Comparison of ENCODE assay signal across 9 cellular contexts in genomic region chr12:79373896-79374499, GRCh38.
DNase-seq lines count a peak whose midpoint lies in the region; ATAC-seq and TF ChIP-seq lines count a peak whose summit lies in the region.
"Had no signal": no experiment of that assay in that cellular context is flagged by ENCODE, and none has a peak within 500 bp of the region (broad histone marks: within the 10 kb centered on the region; RNA-seq: fewer than 3 reads in every experiment).

No MANE protein-coding gene starts in this region.

- peak; percentile 72 for TF ChIP-seq RAD21 in neural cell (conservative IDR thresholded peaks at IDR 0.05)

- H3K9me3 ChIP-seq in breast epithelium (no peaks in the 10 kb centered on the region), neural cell (ENCODE audit: low read length) (no peaks in the 10 kb centered on the region)

- no peak for TF ChIP-seq POLR2A in breast epithelium (IDR thresholded peaks at IDR 0.05)

- no peak overlapping the region for H3K4me2 ChIP-seq in neural cell (ENCODE audit: low read length)

- H3K4me1 ChIP-seq in breast epithelium, result no peaks in the 10 kb centered on the region

- no peaks in the 10 kb centered on the region for H3K79me2 ChIP-seq in neural cell (replicated peaks; ENCODE audit: insufficient read depth, low read length)

- H3F3A ChIP-seq in neural cell (ENCODE audit: insufficient read depth, low read length, poor library complexity, severe bottlenecking), result no peaks in the 10 kb centered on the region

- TF ChIP-seq CTCF in GM12875 (IDR thresholded peaks at IDR 0.05; ENCODE audit: borderline replicate concordance, insufficient read depth, low read depth, low read length), result peak; percentile 60; the same call in 1 of the 2 replicates
- peak in 2 of 3 donors; percentile 33 to 42 for TF ChIP-seq CTCF in breast epithelium (IDR thresholded peaks at IDR 0.05)
- peak; percentile 66 for TF ChIP-seq CTCF in neural cell (IDR thresholded peaks at IDR 0.05; ENCODE audit: poor library complexity, severe bottlenecking)

- no peaks in the 10 kb centered on the region for H3K9me2 ChIP-seq in neural cell (ENCODE audit: insufficient read depth, low read length)

- DNase-seq in AML-193 (lab: John Stamatoyannopoulos, UW), result peak; percentile 6 to 12
- peak; percentile 51 for DNase-seq in NCI-H2227 treated with DMSO at 0.1 percent for 48 hours (lab: John Stamatoyannopoulos, UW)
- DNase-seq in breast epithelium (ENCODE audit: low spot score in 2 of 2), result no peak
- no peak for DNase-seq in stimulated activated naive CD4-positive, alpha-beta T cell (lab: John Stamatoyannopoulos, UW)
- DNase-seq in amniotic stem cell (lab: John Stamatoyannopoulos, UW), result no peak
- DNase-seq: naive B cell had no signal

- ATAC-seq in HG02678 (IDR thresholded peaks at IDR 0.05; ENCODE audit: unreplicated experiment), result peak; percentile 83

- no peaks in the 10 kb centered on the region for H4K20me1 ChIP-seq in neural cell (ENCODE audit: insufficient read depth)

- H3K36me3 ChIP-seq in breast epithelium (no peaks in the 10 kb centered on the region), neural cell (ENCODE audit: insufficient read depth, low read length) (no peaks in the 10 kb centered on the region)

- no peak overlapping the region for H3K9ac ChIP-seq in neural cell (ENCODE audit: low read length)

- H3K4me3 ChIP-seq in GM12875 (ENCODE audit: low read depth, low read length), result no peak overlapping the region
- H3K4me3 ChIP-seq in breast epithelium, result no peak overlapping the region
- no peak overlapping the region for H3K4me3 ChIP-seq in neural cell (ENCODE audit: low read length)

- no peak overlapping the region for H2AFZ ChIP-seq in neural cell (ENCODE audit: low read depth, low read length)

- intact Hi-C loops in breast epithelium (cut with DNase I; ENCODE audit: low total_unique reads), result no loop called here

- H3K27me3 ChIP-seq in breast epithelium (no peaks in the 10 kb centered on the region), neural cell (ENCODE audit: insufficient read depth, low read depth, low read length) (no peaks in the 10 kb centered on the region)

- TF ChIP-seq EP300 in neural cell (conservative IDR thresholded peaks at IDR 0.05; ENCODE audit: poor library complexity, severe bottlenecking), result no peak

- no peak overlapping the region for H3K27ac ChIP-seq in breast epithelium
- no peak overlapping the region for H3K27ac ChIP-seq in neural cell (ENCODE audit: low read length)

TF ChIP-seq in neural cell, 6 proteins besides CTCF, POLR2A, EP300 and RAD21:
- TF ChIP-seq MXI1 (conservative IDR thresholded peaks at IDR 0.05; ENCODE audit: poor library complexity, severe bottlenecking) (no peak), SMC3 (conservative IDR thresholded peaks at IDR 0.05; ENCODE audit: poor library complexity) (peak; percentile 65)

Comparison
In these comparisons a context has a peak if more than half of its experiments do, and no peak if none do; other contexts are left out.
1. DNase-seq: peak in AML-193 (2 of 2) and NCI-H2227 treated with DMSO at 0.1 percent for 48 hours (single experiment); none in breast epithelium (0 of 2), stimulated activated naive CD4-positive, alpha-beta T cell (0 of 6) and amniotic stem cell (single experiment).
2. Peak in every context shown above with its lines, with median percentiles within 50 percentile points of each other: CTCF ChIP-seq.